ENCODE assay signal across 1 cellular context in the genomic region with DNA sequence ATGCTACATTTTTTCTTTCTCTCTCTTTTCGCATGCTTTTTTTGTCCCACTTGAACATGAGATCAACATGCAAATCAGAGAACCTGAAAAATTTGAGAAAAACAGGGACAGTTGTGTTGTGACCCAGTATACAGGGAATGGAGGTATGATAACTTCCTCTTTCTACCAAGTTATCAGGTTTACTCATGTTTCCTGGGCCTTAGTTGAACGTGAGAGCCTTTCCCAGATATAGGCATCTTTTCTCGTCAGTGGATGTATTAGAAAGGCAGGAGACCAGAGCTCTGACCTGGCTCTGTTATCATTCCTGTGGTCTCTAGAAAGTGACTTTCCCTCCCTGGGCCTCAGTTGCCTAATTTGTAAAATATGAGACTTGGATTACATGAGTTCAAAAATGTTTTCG.
TF ChIP-seq lines count a peak whose summit lies in the region.

No MANE protein-coding gene starts in this region.

TF ChIP-seq in K562, 482 proteins besides CTCF, POLR2A, EP300 and RAD21 (continued from another document):
- TF ChIP-seq, protein P1, sequence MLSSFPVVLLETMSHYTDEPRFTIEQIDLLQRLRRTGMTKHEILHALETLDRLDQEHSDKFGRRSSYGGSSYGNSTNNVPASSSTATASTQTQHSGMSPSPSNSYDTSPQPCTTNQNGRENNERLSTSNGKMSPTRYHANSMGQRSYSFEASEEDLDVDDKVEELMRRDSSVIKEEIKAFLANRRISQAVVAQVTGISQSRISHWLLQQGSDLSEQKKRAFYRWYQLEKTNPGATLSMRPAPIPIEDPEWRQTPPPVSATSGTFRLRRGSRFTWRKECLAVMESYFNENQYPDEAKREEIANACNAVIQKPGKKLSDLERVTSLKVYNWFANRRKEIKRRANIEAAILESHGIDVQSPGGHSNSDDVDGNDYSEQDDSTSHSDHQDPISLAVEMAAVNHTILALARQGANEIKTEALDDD (IDR thresholded peaks at IDR 0.05) = peak; percentile 58; the same call in 1 of the 2 replicates
- no peak for TF ChIP-seq ETV5 (CRISPR knock-in tag; IDR thresholded peaks at IDR 0.05; ENCODE audit: low read depth)
- TF ChIP-seq ZNF165 (CRISPR knock-in tag; IDR thresholded peaks at IDR 0.05; ENCODE audit: borderline replicate concordance) = no peak
- TF ChIP-seq, protein P2, sequence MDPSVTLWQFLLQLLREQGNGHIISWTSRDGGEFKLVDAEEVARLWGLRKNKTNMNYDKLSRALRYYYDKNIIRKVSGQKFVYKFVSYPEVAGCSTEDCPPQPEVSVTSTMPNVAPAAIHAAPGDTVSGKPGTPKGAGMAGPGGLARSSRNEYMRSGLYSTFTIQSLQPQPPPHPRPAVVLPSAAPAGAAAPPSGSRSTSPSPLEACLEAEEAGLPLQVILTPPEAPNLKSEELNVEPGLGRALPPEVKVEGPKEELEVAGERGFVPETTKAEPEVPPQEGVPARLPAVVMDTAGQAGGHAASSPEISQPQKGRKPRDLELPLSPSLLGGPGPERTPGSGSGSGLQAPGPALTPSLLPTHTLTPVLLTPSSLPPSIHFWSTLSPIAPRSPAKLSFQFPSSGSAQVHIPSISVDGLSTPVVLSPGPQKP (CRISPR knock-in tag; IDR thresholded peaks at IDR 0.05) = no peak
TF ChIP-seq in K562: peak in this region for 3.
